ENCODE assay signal across 28 cellular contexts in genomic region chr22:49637255-49637760, GRCh38.
"Had no signal": no experiment of that assay in that cellular context is flagged by ENCODE, and none has a peak within 500 bp of the region (broad histone marks: within the 10 kb centered on the region; RNA-seq: fewer than 3 reads in every experiment).

No MANE protein-coding gene starts in this region.

- DNase-seq: activated CD4-positive, alpha-beta T cell treated with anti-CD3 and anti-CD28 coated beads for 36 hours; activated CD4-positive, alpha-beta T cell treated with anti-CD3 and anti-CD28 coated beads, Interleukin-2, amount 50 U/mL, for 1 hour; activated CD4-positive, alpha-beta T cell treated with anti-CD3 and anti-CD28 coated beads, Interleukin-2, amount 50 U/mL, for 48 hours; activated CD4-positive, CD25-positive, alpha-beta regulatory T cell; activated CD4-positive, CD25-positive, alpha-beta regulatory T cell treated with anti-CD3 and anti-CD28 coated beads, Interleukin-2, amount 50 U/mL, for 72 hours; activated CD8-positive, alpha-beta memory T cell treated with anti-CD3 and anti-CD28 coated beads for 24 hours; activated CD8-positive, alpha-beta T cell treated with anti-CD3 and anti-CD28 coated beads for 36 hours; activated effector memory CD4-positive, alpha-beta T cell treated with anti-CD3 and anti-CD28 coated beads, Interleukin-2, amount 50 U/mL, for 16 hours; activated naive CD4-positive, alpha-beta T cell treated with anti-CD3 and anti-CD28 coated beads for 36 hours; activated T-cell treated with anti-CD3 and anti-CD28 coated beads, Interleukin-2, amount 50 U/mL, for 4 hours; amniotic stem cell; anterior cingulate cortex; brain microvascular endothelial cell; dorsolateral prefrontal cortex; effector memory CD4-positive, alpha-beta T cell; endodermal cell; foreskin fibroblast; T-helper 2 cell had no signal

- FAIRE-seq: astrocyte, bronchial epithelial cell, frontal cortex had no signal

- H3K36me3 ChIP-seq: brain microvascular endothelial cell had no signal

- H3K4me1 Mint-ChIP-seq: activated naive CD4-positive, alpha-beta T cell treated with anti-CD3 and anti-CD28 coated beads, Interleukin-2, amount 50 U/mL, for 24 hours; central memory CD8-positive, alpha-beta T cell had no signal

- H3K27ac ChIP-seq: brain microvascular endothelial cell, coronary artery, dorsolateral prefrontal cortex had no signal

- H3K4me3 ChIP-seq: coronary artery, dorsolateral prefrontal cortex had no signal

- ATAC-seq: activated CD4-positive, alpha-beta T cell treated with anti-CD3 and anti-CD28 coated beads for 36 hours; activated CD8-positive, alpha-beta T cell treated with anti-CD3 and anti-CD28 coated beads for 36 hours; activated T-cell treated with anti-CD3 and anti-CD28 coated beads, Interleukin-2, amount 50 U/mL, for 4 hours; esophagus mucosa had no signal

- H3K27me3 Mint-ChIP-seq: activated CD4-positive, alpha-beta T cell treated with anti-CD3 and anti-CD28 coated beads for 36 hours; activated CD8-positive, alpha-beta T cell treated with anti-CD3 and anti-CD28 coated beads for 36 hours; activated naive CD4-positive, alpha-beta T cell treated with anti-CD3 and anti-CD28 coated beads, Interleukin-2, amount 50 U/mL, for 24 hours; central memory CD8-positive, alpha-beta T cell; dendritic cell treated with granulocyte-macrophage colony-stimulating factor and Interleukin-4, amounts not matched to agents 40 ng/mL and 50 ng/mL, for 4 days had no signal

- H3K27ac Mint-ChIP-seq: activated CD4-positive, alpha-beta T cell treated with anti-CD3 and anti-CD28 coated beads for 36 hours; activated CD8-positive, alpha-beta T cell treated with anti-CD3 and anti-CD28 coated beads for 36 hours; activated naive CD4-positive, alpha-beta T cell treated with anti-CD3 and anti-CD28 coated beads for 36 hours; activated naive CD4-positive, alpha-beta T cell treated with anti-CD3 and anti-CD28 coated beads, Interleukin-2, amount 50 U/mL, for 24 hours; activated T-helper 1 cell treated with anti-CD3 and anti-CD28 coated beads, Interleukin-12 subunit alpha, Interleukin-12 subunit beta, Interleukin-2, Interleukin-4 antibody, amounts not matched to agents 30 ng/mL and 10 ng/mL and 1 ng/mL, durations not matched to agents 14 hours and 24 hours and 36 hours; activated T-helper 2 cell treated with anti-CD3 and anti-CD28 coated beads, Interferon-gamma antibody, Interleukin-2, Interleukin-4, amounts not matched to agents 10 μg/mL and 5 μg/mL and 100 μg/mL, durations not matched to agents 14 hours and 24 hours and 36 hours; dendritic cell treated with granulocyte-macrophage colony-stimulating factor and Interleukin-4, amounts not matched to agents 40 ng/mL and 50 ng/mL, for 4 days; endodermal cell had no signal

- H3K9me3 Mint-ChIP-seq: activated CD8-positive, alpha-beta T cell treated with anti-CD3 and anti-CD28 coated beads for 36 hours; activated naive CD4-positive, alpha-beta T cell treated with anti-CD3 and anti-CD28 coated beads for 36 hours; activated naive CD4-positive, alpha-beta T cell treated with anti-CD3 and anti-CD28 coated beads, Interleukin-2, amount 50 U/mL, for 24 hours; activated T-cell treated with anti-CD3 and anti-CD28 coated beads, Interleukin-2, amount 50 U/mL, for 4 hours; activated T-helper 1 cell treated with anti-CD3 and anti-CD28 coated beads, Interleukin-12 subunit alpha, Interleukin-12 subunit beta, Interleukin-2, Interleukin-4 antibody, amounts not matched to agents 30 ng/mL and 10 ng/mL and 1 ng/mL, durations not matched to agents 14 hours and 24 hours and 36 hours; activated T-helper 2 cell treated with anti-CD3 and anti-CD28 coated beads, Interferon-gamma antibody, Interleukin-2, Interleukin-4, amounts not matched to agents 10 μg/mL and 5 μg/mL and 100 μg/mL, durations not matched to agents 14 hours and 24 hours and 36 hours; central memory CD8-positive, alpha-beta T cell; dendritic cell treated with granulocyte-macrophage colony-stimulating factor and Interleukin-4, amounts not matched to agents 40 ng/mL and 50 ng/mL, for 4 days; endodermal cell had no signal

- H3K4me3 Mint-ChIP-seq: activated CD4-positive, alpha-beta T cell treated with anti-CD3 and anti-CD28 coated beads for 36 hours; activated CD8-positive, alpha-beta T cell treated with anti-CD3 and anti-CD28 coated beads for 36 hours; activated naive CD4-positive, alpha-beta T cell treated with anti-CD3 and anti-CD28 coated beads for 36 hours; activated naive CD4-positive, alpha-beta T cell treated with anti-CD3 and anti-CD28 coated beads, Interleukin-2, amount 50 U/mL, for 24 hours; activated T-cell treated with anti-CD3 and anti-CD28 coated beads, Interleukin-2, amount 50 U/mL, for 4 hours; activated T-helper 1 cell treated with anti-CD3 and anti-CD28 coated beads, Interleukin-12 subunit alpha, Interleukin-12 subunit beta, Interleukin-2, Interleukin-4 antibody, amounts not matched to agents 30 ng/mL and 10 ng/mL and 1 ng/mL, durations not matched to agents 14 hours and 24 hours and 36 hours; central memory CD8-positive, alpha-beta T cell; dendritic cell treated with granulocyte-macrophage colony-stimulating factor and Interleukin-4, amounts not matched to agents 40 ng/mL and 50 ng/mL, for 4 days; endodermal cell had no signal

- H3K27me3 ChIP-seq: brain microvascular endothelial cell, dorsolateral prefrontal cortex had no signal
